21 cellular contexts compared by ENCODE assay signal in genomic region chr3:108047987-108048386, GRCh38.
"Had no signal": no experiment of that assay in that cellular context is flagged by ENCODE, and none has a peak within 500 bp of the region (broad histone marks: within the 10 kb centered on the region; RNA-seq: fewer than 3 reads in every experiment).

No MANE protein-coding gene starts in this region.

- H3K27me3 ChIP-seq: foreskin keratinocyte, sigmoid colon, upper lobe of left lung had no signal

- H3K4me1 Mint-ChIP-seq: brain had no signal

- H3K9me3 Mint-ChIP-seq: activated CD4-positive, alpha-beta T cell treated with anti-CD3 and anti-CD28 coated beads, Interleukin-2, amount 10 ng/mL, durations not matched to agents 24 days and 14 days; activated T-helper 1 cell treated with anti-CD3 and anti-CD28 coated beads, Interleukin-12 subunit alpha, Interleukin-12 subunit beta, Interleukin-2, Interleukin-4 antibody, amounts not matched to agents 30 ng/mL and 10 ng/mL and 1 ng/mL, durations not matched to agents 14 hours and 24 hours and 36 hours; brain; naive B cell had no signal

- H3K9me3 ChIP-seq: lower lobe of right lung, sigmoid colon, upper lobe of left lung had no signal

- DNase-seq: activated CD4-positive, alpha-beta T cell treated with anti-CD3 and anti-CD28 coated beads, Interleukin-2, amount 10 ng/mL, durations not matched to agents 24 days and 14 days; activated CD8-positive, alpha-beta memory T cell treated with anti-CD3 and anti-CD28 coated beads, Interleukin-2, amount 50 U/mL, for 48 hours; aorta; caudate nucleus; dermis blood vessel endothelial cell; effector CD8-positive, alpha-beta T cell; foreskin keratinocyte; lower lobe of right lung; mesendoderm; naive B cell; retina; sigmoid colon; stimulated activated CD4-positive, alpha-beta T cell treated with anti-CD3 and anti-CD28 coated beads, Interleukin-15, amount 100 ng/mL, for 24 hours; stimulated activated naive CD4-positive, alpha-beta T cell; T-helper 17 cell had no signal

- H3K4me3 ChIP-seq: lower lobe of right lung, sigmoid colon, smooth muscle cell, upper lobe of left lung had no signal

- H3K4me1 ChIP-seq: foreskin keratinocyte, lower lobe of right lung had no signal

- H3K27ac Mint-ChIP-seq: activated CD4-positive, alpha-beta T cell treated with anti-CD3 and anti-CD28 coated beads, Interleukin-2, amount 10 ng/mL, durations not matched to agents 24 days and 14 days; activated T-helper 1 cell treated with anti-CD3 and anti-CD28 coated beads, Interleukin-12 subunit alpha, Interleukin-12 subunit beta, Interleukin-2, Interleukin-4 antibody, amounts not matched to agents 30 ng/mL and 10 ng/mL and 1 ng/mL, durations not matched to agents 14 hours and 24 hours and 36 hours; brain; progenitor cell of endocrine pancreas had no signal

- ATAC-seq: foreskin keratinocyte, left lobe of liver, lower lobe of right lung, T-helper 17 cell had no signal

- H3K27ac ChIP-seq: foreskin keratinocyte, lower lobe of right lung, sigmoid colon, upper lobe of left lung had no signal

- H3K27me3 Mint-ChIP-seq: activated CD4-positive, alpha-beta T cell treated with anti-CD3 and anti-CD28 coated beads, Interleukin-2, amount 10 ng/mL, durations not matched to agents 24 days and 14 days; brain; naive B cell; progenitor cell of endocrine pancreas; T-helper 17 cell had no signal

- H3K4me3 Mint-ChIP-seq: activated CD4-positive, alpha-beta T cell treated with anti-CD3 and anti-CD28 coated beads, Interleukin-2, amount 10 ng/mL, durations not matched to agents 24 days and 14 days; activated T-helper 1 cell treated with anti-CD3 and anti-CD28 coated beads, Interleukin-12 subunit alpha, Interleukin-12 subunit beta, Interleukin-2, Interleukin-4 antibody, amounts not matched to agents 30 ng/mL and 10 ng/mL and 1 ng/mL, durations not matched to agents 14 hours and 24 hours and 36 hours; brain; naive B cell; T-helper 17 cell had no signal
